ENCODE assay signal across 13 cellular contexts in the genomic region with DNA sequence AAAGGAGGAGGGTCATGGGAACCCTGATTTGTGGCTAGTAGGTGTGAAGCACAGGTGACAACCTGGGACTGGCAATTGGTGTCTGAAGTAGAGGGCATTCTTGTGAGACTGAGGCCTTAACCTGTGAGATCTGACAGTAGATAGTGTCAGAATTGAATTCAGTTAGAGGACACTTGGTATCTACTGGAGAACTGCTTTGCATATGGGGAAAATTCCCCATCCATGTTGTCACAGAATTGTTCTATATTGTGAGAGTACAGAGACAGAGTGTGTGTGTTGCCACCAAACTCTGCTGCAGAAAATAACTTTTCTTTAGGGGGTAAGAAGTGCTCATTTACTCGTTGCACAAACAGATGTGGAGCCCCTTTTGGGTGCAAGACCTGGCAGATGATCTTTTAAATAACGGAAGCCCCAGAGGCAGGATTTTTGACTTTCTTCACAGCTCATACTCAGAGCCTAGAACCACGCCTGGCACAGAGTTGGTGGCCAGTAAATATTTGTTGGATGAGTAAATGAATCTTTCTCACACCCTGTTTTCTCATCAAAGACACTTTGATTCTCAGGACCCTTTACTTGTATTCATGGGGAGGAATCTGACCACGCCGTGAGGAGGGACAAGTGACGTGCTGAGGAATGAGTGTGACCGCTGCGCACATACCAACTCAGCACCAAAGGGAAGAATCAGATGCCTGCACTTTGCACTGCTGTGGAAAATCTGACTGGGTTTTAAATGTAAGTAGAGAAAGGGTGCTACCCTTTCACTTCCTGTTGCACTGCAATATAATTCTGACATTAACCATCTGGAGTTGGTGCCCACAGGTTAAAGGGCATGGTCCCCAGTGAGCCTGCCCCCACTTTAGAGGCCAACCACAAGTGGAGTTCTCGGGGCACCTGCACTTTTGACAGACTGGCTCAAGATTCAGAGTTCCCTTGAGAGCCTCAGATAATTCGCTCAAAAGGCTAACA. TPM values are rescaled to one million over a fixed set of nuclear protein-coding genes. Genes with fewer than 3 reads are reported as not detected.
A peak's percentile ranks its signal among the peaks of the same experiment; 100 is the strongest.
DNase-seq lines count a peak whose midpoint lies in the region; ATAC-seq and TF ChIP-seq lines count a peak whose summit lies in the region.
"Had no signal": no experiment of that assay in that cellular context is flagged by ENCODE, and none has a peak within 500 bp of the region (broad histone marks: within the 10 kb centered on the region; RNA-seq: fewer than 3 reads in every experiment).

No MANE protein-coding gene starts in this region.

- H3K4me2 ChIP-seq in osteoblast (ENCODE audit: insufficient read depth, low read length), result no peak overlapping the region

- no peaks in the 10 kb centered on the region for H3K79me2 ChIP-seq in osteoblast (ENCODE audit: insufficient read depth, low read length)

- H3K9me3 ChIP-seq in gastrocnemius medialis (no peaks in the 10 kb centered on the region), osteoblast (ENCODE audit: low read depth, low read length) (no peaks in the 10 kb centered on the region)

- TF ChIP-seq CTCF in GM06990 (IDR thresholded peaks at IDR 0.05; ENCODE audit: insufficient read depth, low read length, poor library complexity, severe bottlenecking), result no peak
- TF ChIP-seq CTCF in NB4 (IDR thresholded peaks at IDR 0.05; ENCODE audit: low read depth, low read length), result no peak
- no peak for TF ChIP-seq CTCF in gastrocnemius medialis (IDR thresholded peaks at IDR 0.05 in 4 of 5, conservative IDR thresholded peaks at IDR 0.05 in 1 of 5)
- no peak for TF ChIP-seq CTCF in osteoblast (IDR thresholded peaks at IDR 0.05; ENCODE audit: extremely low read depth, low read depth, low read length)

- H4K20me1 ChIP-seq in osteoblast (ENCODE audit: insufficient read depth, low read length), result no peaks in the 10 kb centered on the region

- peak; percentile 8 for DNase-seq in GM06990 (ENCODE audit: extremely low read depth, insufficient read length)
- peak; percentile 8 for DNase-seq in NB4 (ENCODE audit: low read depth)
- DNase-seq in amniotic stem cell (lab: John Stamatoyannopoulos, UW), result no peak
- no peak for DNase-seq in iPS-NIHi7 (ENCODE audit: extremely low spot score)
- no peak for DNase-seq in gastrocnemius medialis
- no peak for DNase-seq in osteoblast (ENCODE audit: insufficient read length, low spot score, missing footprints)
- DNase-seq: activated T-cell treated with anti-CD3 and anti-CD28 coated beads, Interleukin-2, amount 50 U/mL, for 1 hour; Kasumi-1; NCI-H2029 treated with DMSO at 0.1 percent for 48 hours; NK-92 treated with Interleukin-12 subunit alpha and Interleukin-12 subunit beta, amount 100 ng/mL, for 24 hours; upper lobe of left lung had no signal

- no peak for TF ChIP-seq POLR2A in NB4 (IDR thresholded peaks at IDR 0.05; ENCODE audit: extremely low read depth, insufficient read length)
- no peak for TF ChIP-seq POLR2A in gastrocnemius medialis (IDR thresholded peaks at IDR 0.05)

- no peak overlapping the region for H2AFZ ChIP-seq in osteoblast (ENCODE audit: low read length)

- no peaks in the 10 kb centered on the region for H3K4me1 ChIP-seq in gastrocnemius medialis
- H3K4me1 ChIP-seq in osteoblast (ENCODE audit: insufficient read depth, low read length), result no peaks in the 10 kb centered on the region
- H3K4me1 ChIP-seq: upper lobe of left lung had no signal

- H3K27ac ChIP-seq in gastrocnemius medialis (no peak overlapping the region), osteoblast (ENCODE audit: low read depth, low read length) (no peak overlapping the region)
- H3K27ac ChIP-seq: upper lobe of left lung had no signal

- no peaks in the 10 kb centered on the region for H3K27me3 ChIP-seq in GM06990 (replicated peaks; ENCODE audit: control insufficient read depth, insufficient read depth, low read length)
- H3K27me3 ChIP-seq in gastrocnemius medialis, result no peaks in the 10 kb centered on the region
- no peaks in the 10 kb centered on the region for H3K27me3 ChIP-seq in osteoblast (ENCODE audit: insufficient read depth, low read length)
- H3K27me3 ChIP-seq: upper lobe of left lung had no signal

- in situ Hi-C loops in gastrocnemius medialis (cut with MboI; ENCODE audit: low sequenced_read_pairs in 4 of 4), result no loop called here

- H3K4me3 ChIP-seq in GM06990 (replicated peaks; ENCODE audit: low read depth, low read length), result no peak overlapping the region
- H3K4me3 ChIP-seq in NB4 (ENCODE audit: low read depth, low read length), result no peak overlapping the region
- H3K4me3 ChIP-seq in gastrocnemius medialis, result no peak overlapping the region
- no peak overlapping the region for H3K4me3 ChIP-seq in osteoblast (ENCODE audit: insufficient read depth, low read length)
- H3K4me3 ChIP-seq: upper lobe of left lung had no signal

- no peaks in the 10 kb centered on the region for H3K36me3 ChIP-seq in GM06990 (ENCODE audit: control insufficient read depth, insufficient read depth, low read length)
- no peaks in the 10 kb centered on the region for H3K36me3 ChIP-seq in gastrocnemius medialis
- H3K36me3 ChIP-seq in osteoblast (ENCODE audit: insufficient read depth, low read length), result no peaks in the 10 kb centered on the region
- H3K36me3 ChIP-seq: upper lobe of left lung had no signal

- ATAC-seq in GM19395 (IDR thresholded peaks at IDR 0.05; ENCODE audit: unreplicated experiment) (peak; percentile 81), HG02943 (IDR thresholded peaks at IDR 0.05; ENCODE audit: low read depth, unreplicated experiment) (peak; percentile 88), gastrocnemius medialis (no peak)

- intact Hi-C loops in gastrocnemius medialis (cut with DNase I; ENCODE audit: low total_unique reads), result no loop called here

RNA-seq across cellular contexts. Expression of gene SDHAF3, which starts 39.2 kb away (rescaled TPM):
- total RNA-seq in gastrocnemius medialis (10 to 100 TPM in 1 of 4 donors, 1 to 10 TPM in 3; 3.9 to 12.4 (median 6.4) TPM), osteoblast (6.5 and 9.1 TPM in 2 replicates)

RNA-seq across cellular contexts. Expression of gene DLX5, which starts 53.7 kb away (rescaled TPM):
- total RNA-seq in gastrocnemius medialis (under 1 TPM in 1 of 4 donors, not detected in 3; 0.41 TPM), osteoblast (2.5 and 3.2 TPM in 2 replicates)
- total RNA-seq: upper lobe of left lung had no signal

Comparison
In these comparisons a context has a peak if more than half of its experiments do, and no peak if none do; other contexts are left out.
1. DNase-seq: peak in GM06990 (single experiment) and NB4 (single experiment); none in amniotic stem cell (single experiment), iPS-NIHi7 (single experiment), gastrocnemius medialis (0 of 2) and osteoblast (single experiment).
2. ATAC-seq: peak in GM19395 (single experiment) and HG02943 (single experiment); none in gastrocnemius medialis (0 of 2).